Comparison of ENCODE assay signal across 29 cellular contexts in the genomic region with DNA sequence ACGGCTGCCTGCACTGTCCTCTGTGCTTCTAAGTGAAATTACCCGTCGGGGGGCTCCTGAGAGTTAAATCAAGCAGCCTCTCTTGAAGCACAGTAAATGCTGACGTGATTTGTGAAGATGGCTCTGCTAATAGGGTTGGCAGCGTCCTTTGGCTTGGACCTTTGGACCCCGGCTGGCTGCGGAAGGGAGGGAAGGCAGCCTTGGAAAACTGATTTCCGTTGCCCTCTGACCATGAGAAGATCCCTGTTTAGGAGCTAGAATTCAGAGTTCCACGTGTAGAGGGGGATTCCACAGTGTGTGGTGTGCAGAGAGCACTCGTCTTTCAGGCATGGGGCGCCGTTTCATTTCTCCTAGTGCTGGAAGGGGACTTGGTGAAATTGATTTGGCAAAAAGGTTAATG.
"Had no signal": no experiment of that assay in that cellular context is flagged by ENCODE, and none has a peak within 500 bp of the region (broad histone marks: within the 10 kb centered on the region; RNA-seq: fewer than 3 reads in every experiment).

No MANE protein-coding gene starts in this region.

- ATAC-seq: activated naive CD4-positive, alpha-beta T cell treated with anti-CD3 and anti-CD28 coated beads, Interleukin-2, amount 50 U/mL, for 72 hours; activated naive CD8-positive, alpha-beta T cell treated with anti-CD3 and anti-CD28 coated beads, Interleukin-2, amount 50 U/mL, for 24 hours; activated T-cell treated with anti-CD3 and anti-CD28 coated beads, Interleukin-2, amount 50 U/mL, for 4 hours; Panc1 had no signal

- FAIRE-seq: astrocyte, TTC549 had no signal

- H3K27ac ChIP-seq: RWPE1 had no signal

- H3K4me3 Mint-ChIP-seq: activated B cell treated with CpG ODN at 0.5 μM for 24 hours; activated CD4-positive, alpha-beta memory T cell treated with anti-CD3 and anti-CD28 coated beads for 36 hours; activated CD4-positive, alpha-beta T cell treated with anti-CD3 and anti-CD28 coated beads, Interleukin-2, amount 10 ng/mL, durations not matched to agents 7 days and 5 days; activated naive CD8-positive, alpha-beta T cell treated with anti-CD3 and anti-CD28 coated beads, Interleukin-2, amount 50 U/mL, for 24 hours; activated T-cell treated with anti-CD3 and anti-CD28 coated beads, Interleukin-2, amount 50 U/mL, for 4 hours; brain had no signal

- DNase-seq: activated B cell treated with CpG ODN at 0.5 μM for 24 hours; activated CD4-positive, alpha-beta memory T cell treated with anti-CD3 and anti-CD28 coated beads for 36 hours; activated CD4-positive, alpha-beta T cell treated with anti-CD3 and anti-CD28 coated beads, Interleukin-2, amount 10 ng/mL, durations not matched to agents 7 days and 5 days; activated CD8-positive, alpha-beta memory T cell treated with anti-CD3 and anti-CD28 coated beads for 24 hours; activated effector memory CD4-positive, alpha-beta T cell treated with anti-CD3 and anti-CD28 coated beads, Interleukin-2, amount 50 U/mL, for 16 hours; activated naive CD4-positive, alpha-beta T cell treated with Interleukin-2 at 50 U/mL for 16 hours; activated naive CD8-positive, alpha-beta T cell treated with anti-CD3 and anti-CD28 coated beads, Interleukin-2, amount 50 U/mL, for 24 hours; activated T-cell treated with anti-CD3 and anti-CD28 coated beads, Interleukin-2, amount 50 U/mL, for 4 hours; amniotic stem cell; IMR-90; Kasumi-1; KBM-7; NCI-H1092 treated with DMSO at 0.1 percent for 48 hours; NCI-H1417 treated with DMSO at 0.1 percent for 48 hours; NCI-H1694 treated with DMSO at 0.1 percent for 48 hours; NCI-H2029 treated with DMSO at 0.1 percent for 48 hours; NCI-H345; NCI-H510A; NCI-H526 treated with DMSO at 0.1 percent for 48 hours; NCI-H82; SHP77 treated with DMSO at 0.1 percent for 48 hours; T-helper 2 cell; T1000 had no signal

- H3K27me3 Mint-ChIP-seq: activated B cell treated with CpG ODN at 0.5 μM for 24 hours; activated CD4-positive, alpha-beta memory T cell treated with anti-CD3 and anti-CD28 coated beads for 36 hours; activated CD4-positive, alpha-beta T cell treated with anti-CD3 and anti-CD28 coated beads, Interleukin-2, amount 10 ng/mL, durations not matched to agents 7 days and 5 days; activated naive CD8-positive, alpha-beta T cell treated with anti-CD3 and anti-CD28 coated beads, Interleukin-2, amount 50 U/mL, for 24 hours had no signal

- H3K36me3 Mint-ChIP-seq: activated naive CD4-positive, alpha-beta T cell treated with anti-CD3 and anti-CD28 coated beads, Interleukin-2, amount 50 U/mL, for 72 hours; brain had no signal

- H3K9me3 Mint-ChIP-seq: activated B cell treated with CpG ODN at 0.5 μM for 24 hours; activated CD4-positive, alpha-beta memory T cell treated with anti-CD3 and anti-CD28 coated beads for 36 hours; activated CD4-positive, alpha-beta T cell treated with anti-CD3 and anti-CD28 coated beads, Interleukin-2, amount 10 ng/mL, durations not matched to agents 7 days and 5 days; activated naive CD4-positive, alpha-beta T cell treated with anti-CD3 and anti-CD28 coated beads, Interleukin-2, amount 50 U/mL, for 72 hours; activated naive CD8-positive, alpha-beta T cell treated with anti-CD3 and anti-CD28 coated beads, Interleukin-2, amount 50 U/mL, for 24 hours; activated T-cell treated with anti-CD3 and anti-CD28 coated beads, Interleukin-2, amount 50 U/mL, for 4 hours; brain had no signal

- H3K27ac Mint-ChIP-seq: activated B cell treated with CpG ODN at 0.5 μM for 24 hours; activated CD4-positive, alpha-beta T cell treated with anti-CD3 and anti-CD28 coated beads, Interleukin-2, amount 10 ng/mL, durations not matched to agents 7 days and 5 days; activated naive CD4-positive, alpha-beta T cell treated with anti-CD3 and anti-CD28 coated beads, Interleukin-2, amount 50 U/mL, for 72 hours; activated naive CD8-positive, alpha-beta T cell treated with anti-CD3 and anti-CD28 coated beads, Interleukin-2, amount 50 U/mL, for 24 hours; brain had no signal
